Comparison of ENCODE assay signal across 1 cellular context in the genomic region with DNA sequence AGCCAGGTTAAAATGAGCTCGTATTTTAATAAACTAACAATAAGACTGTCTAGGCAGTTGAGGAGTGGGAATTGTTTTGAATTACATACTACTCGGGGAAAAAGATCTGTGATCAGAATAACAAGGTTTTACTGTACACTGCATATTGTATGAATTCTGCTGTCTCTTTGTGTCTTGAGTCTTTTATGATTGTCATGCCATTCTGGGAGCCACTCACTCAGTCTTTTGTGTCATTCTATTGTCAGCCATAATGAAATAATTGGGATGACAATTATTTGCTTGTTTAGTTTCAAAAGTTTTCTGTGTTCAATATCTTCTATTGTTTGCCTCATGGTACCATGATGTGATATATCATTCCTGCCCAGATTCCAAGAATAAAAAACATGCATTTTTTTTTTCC.
TF ChIP-seq lines count a peak whose summit lies in the region.

No MANE protein-coding gene starts in this region.

TF ChIP-seq in neural cell, 6 proteins besides CTCF, POLR2A, EP300 and RAD21 (continued from another document):
- TF ChIP-seq, protein P1, sequence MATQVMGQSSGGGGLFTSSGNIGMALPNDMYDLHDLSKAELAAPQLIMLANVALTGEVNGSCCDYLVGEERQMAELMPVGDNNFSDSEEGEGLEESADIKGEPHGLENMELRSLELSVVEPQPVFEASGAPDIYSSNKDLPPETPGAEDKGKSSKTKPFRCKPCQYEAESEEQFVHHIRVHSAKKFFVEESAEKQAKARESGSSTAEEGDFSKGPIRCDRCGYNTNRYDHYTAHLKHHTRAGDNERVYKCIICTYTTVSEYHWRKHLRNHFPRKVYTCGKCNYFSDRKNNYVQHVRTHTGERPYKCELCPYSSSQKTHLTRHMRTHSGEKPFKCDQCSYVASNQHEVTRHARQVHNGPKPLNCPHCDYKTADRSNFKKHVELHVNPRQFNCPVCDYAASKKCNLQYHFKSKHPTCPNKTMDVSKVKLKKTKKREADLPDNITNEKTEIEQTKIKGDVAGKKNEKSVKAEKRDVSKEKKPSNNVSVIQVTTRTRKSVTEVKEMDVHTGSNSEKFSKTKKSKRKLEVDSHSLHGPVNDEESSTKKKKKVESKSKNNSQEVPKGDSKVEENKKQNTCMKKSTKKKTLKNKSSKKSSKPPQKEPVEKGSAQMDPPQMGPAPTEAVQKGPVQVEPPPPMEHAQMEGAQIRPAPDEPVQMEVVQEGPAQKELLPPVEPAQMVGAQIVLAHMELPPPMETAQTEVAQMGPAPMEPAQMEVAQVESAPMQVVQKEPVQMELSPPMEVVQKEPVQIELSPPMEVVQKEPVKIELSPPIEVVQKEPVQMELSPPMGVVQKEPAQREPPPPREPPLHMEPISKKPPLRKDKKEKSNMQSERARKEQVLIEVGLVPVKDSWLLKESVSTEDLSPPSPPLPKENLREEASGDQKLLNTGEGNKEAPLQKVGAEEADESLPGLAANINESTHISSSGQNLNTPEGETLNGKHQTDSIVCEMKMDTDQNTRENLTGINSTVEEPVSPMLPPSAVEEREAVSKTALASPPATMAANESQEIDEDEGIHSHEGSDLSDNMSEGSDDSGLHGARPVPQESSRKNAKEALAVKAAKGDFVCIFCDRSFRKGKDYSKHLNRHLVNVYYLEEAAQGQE (IDR thresholded peaks at IDR 0.05; ENCODE audit: borderline replicate concordance): no peak
